26 cellular contexts compared by ENCODE assay signal in the genomic region with DNA sequence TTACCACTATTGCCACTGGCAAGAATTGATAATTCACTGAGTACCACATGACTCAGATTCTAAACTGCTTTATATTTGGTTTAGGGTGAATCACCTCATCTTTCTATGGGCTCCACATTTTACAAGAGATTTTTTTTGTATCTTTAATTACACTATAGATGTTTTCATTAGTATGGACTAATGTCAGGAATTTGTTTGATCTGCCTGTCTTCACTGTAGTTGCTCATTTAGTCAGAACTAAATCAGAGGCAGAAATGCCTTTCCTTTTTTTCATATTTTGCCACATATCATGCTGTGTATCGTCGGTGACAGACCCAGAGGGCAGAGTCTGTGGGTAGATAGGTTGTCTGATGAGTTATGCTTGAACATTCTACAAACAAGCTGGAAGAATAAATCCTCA.
A peak's percentile ranks its signal among the peaks of the same experiment; 100 is the strongest.
DNase-seq lines count a peak whose midpoint lies in the region.
"Had no signal": no experiment of that assay in that cellular context is flagged by ENCODE, and none has a peak within 500 bp of the region (broad histone marks: within the 10 kb centered on the region; RNA-seq: fewer than 3 reads in every experiment).

No MANE protein-coding gene starts in this region.

- DNase-seq in Daoy (ENCODE audit: low read depth) (peak; percentile 24), LHCN-M2 (ENCODE audit: low read depth) (peak; percentile 13), astrocyte of the hippocampus (ENCODE audit: low read depth, low spot score) (peak; percentile 20), kidney tubule cell (ENCODE audit: low spot score) (peak; percentile 8), SKM-1 treated with dmso at 0.1 percent for 144 hours (lab: John Stamatoyannopoulos, UW; ENCODE audit: unreplicated experiment) (no peak), HK-2 (ENCODE audit: unreplicated experiment) (no peak), AG20443 (ENCODE audit: low spot score) (no peak)
- DNase-seq: activated CD4-positive, alpha-beta memory T cell treated with anti-CD3 and anti-CD28 coated beads for 36 hours; activated CD4-positive, CD25-positive, alpha-beta regulatory T cell treated with anti-CD3 and anti-CD28 coated beads, Interleukin-2, amount 50 U/mL, for 72 hours; activated CD8-positive, alpha-beta memory T cell treated with anti-CD3 and anti-CD28 coated beads, Interleukin-2, amount 50 U/mL, for 4 hours; activated naive CD4-positive, alpha-beta T cell treated with anti-CD3 and anti-CD28 coated beads, Interleukin-2, amount 10 ng/mL, durations not matched to agents 7 days and 5 days; adrenal gland; C1 segment of cervical spinal cord; effector CD8-positive, alpha-beta T cell; GDM1; glutamatergic neuron; islet precursor cell; NCI-H146; NCI-H226; NCI-H526 treated with DMSO at 0.1 percent for 48 hours; NK-92 treated with Interleukin-12 subunit alpha and Interleukin-12 subunit beta, amount 100 ng/mL, for 24 hours; Right ventricle myocardium superior; stimulated activated CD4-positive, alpha-beta T cell treated with anti-CD3 and anti-CD28 coated beads, Interleukin-2, amount 100 ng/mL, for 24 hours; stimulated activated CD8-positive, alpha-beta memory T cell treated with anti-CD3 and anti-CD28 coated beads, Interleukin-4, amount 100 ng/mL, for 48 hours; T-helper 17 cell; testis had no signal

Comparison
In these comparisons a context has a peak if more than half of its experiments do, and no peak if none do; other contexts are left out.
1. DNase-seq: peak in Daoy (single experiment), LHCN-M2 (single experiment), astrocyte of the hippocampus (single experiment) and kidney tubule cell (single experiment); none in SKM-1 treated with dmso at 0.1 percent for 144 hours (single experiment), HK-2 (single experiment) and AG20443 (single experiment).